ENCODE assay signal across 1 cellular context in the genomic region with DNA sequence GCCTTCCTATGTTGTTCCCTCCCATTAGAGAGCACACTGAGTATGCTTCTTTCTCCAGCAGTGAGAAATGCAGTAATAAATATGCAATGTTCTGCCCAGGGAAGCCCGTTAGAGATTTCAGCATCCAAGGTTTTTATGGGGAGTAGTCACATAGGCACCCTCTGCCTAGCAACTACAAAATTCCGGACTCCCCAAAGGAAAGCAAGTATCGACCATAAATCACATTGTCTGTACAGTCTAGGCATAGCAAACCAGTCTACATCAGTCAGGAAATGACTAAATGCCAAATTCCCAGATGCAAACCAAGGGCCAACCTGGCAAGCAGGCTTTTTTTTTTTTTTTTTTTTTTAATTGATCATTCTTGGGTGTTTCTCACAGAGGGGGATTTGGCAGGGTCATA.
TF ChIP-seq lines count a peak whose summit lies in the region.

No MANE protein-coding gene starts in this region.

TF ChIP-seq in SK-N-SH treated with all-trans-retinoic acid at 6 μM for 48 hours, 23 proteins besides CTCF, POLR2A, EP300 and RAD21 (continued from another document):
- TF ChIP-seq, protein P1, sequence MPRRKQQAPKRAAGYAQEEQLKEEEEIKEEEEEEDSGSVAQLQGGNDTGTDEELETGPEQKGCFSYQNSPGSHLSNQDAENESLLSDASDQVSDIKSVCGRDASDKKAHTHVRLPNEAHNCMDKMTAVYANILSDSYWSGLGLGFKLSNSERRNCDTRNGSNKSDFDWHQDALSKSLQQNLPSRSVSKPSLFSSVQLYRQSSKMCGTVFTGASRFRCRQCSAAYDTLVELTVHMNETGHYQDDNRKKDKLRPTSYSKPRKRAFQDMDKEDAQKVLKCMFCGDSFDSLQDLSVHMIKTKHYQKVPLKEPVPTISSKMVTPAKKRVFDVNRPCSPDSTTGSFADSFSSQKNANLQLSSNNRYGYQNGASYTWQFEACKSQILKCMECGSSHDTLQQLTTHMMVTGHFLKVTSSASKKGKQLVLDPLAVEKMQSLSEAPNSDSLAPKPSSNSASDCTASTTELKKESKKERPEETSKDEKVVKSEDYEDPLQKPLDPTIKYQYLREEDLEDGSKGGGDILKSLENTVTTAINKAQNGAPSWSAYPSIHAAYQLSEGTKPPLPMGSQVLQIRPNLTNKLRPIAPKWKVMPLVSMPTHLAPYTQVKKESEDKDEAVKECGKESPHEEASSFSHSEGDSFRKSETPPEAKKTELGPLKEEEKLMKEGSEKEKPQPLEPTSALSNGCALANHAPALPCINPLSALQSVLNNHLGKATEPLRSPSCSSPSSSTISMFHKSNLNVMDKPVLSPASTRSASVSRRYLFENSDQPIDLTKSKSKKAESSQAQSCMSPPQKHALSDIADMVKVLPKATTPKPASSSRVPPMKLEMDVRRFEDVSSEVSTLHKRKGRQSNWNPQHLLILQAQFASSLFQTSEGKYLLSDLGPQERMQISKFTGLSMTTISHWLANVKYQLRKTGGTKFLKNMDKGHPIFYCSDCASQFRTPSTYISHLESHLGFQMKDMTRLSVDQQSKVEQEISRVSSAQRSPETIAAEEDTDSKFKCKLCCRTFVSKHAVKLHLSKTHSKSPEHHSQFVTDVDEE (CRISPR knock-in tag; IDR thresholded peaks at IDR 0.05) = no peak
- TF ChIP-seq ARNTL (CRISPR knock-in tag; IDR thresholded peaks at IDR 0.05; ENCODE audit: borderline replicate concordance, low read depth) = no peak
- TF ChIP-seq, protein P2, sequence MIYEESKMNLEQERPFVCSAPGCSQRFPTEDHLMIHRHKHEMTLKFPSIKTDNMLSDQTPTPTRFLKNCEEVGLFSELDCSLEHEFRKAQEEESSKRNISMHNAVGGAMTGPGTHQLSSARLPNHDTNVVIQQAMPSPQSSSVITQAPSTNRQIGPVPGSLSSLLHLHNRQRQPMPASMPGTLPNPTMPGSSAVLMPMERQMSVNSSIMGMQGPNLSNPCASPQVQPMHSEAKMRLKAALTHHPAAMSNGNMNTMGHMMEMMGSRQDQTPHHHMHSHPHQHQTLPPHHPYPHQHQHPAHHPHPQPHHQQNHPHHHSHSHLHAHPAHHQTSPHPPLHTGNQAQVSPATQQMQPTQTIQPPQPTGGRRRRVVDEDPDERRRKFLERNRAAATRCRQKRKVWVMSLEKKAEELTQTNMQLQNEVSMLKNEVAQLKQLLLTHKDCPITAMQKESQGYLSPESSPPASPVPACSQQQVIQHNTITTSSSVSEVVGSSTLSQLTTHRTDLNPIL (CRISPR knock-in tag; IDR thresholded peaks at IDR 0.05; ENCODE audit: low read depth) = no peak
